Comparison of ENCODE assay signal across 8 cellular contexts in genomic region chr1:217630711-217631591, GRCh38. TPM values are rescaled to one million over a fixed set of nuclear protein-coding genes. Genes with fewer than 3 reads are reported as not detected.
A peak's percentile ranks its signal among the peaks of the same experiment; 100 is the strongest.
DNase-seq lines count a peak whose midpoint lies in the region; ATAC-seq and TF ChIP-seq lines count a peak whose summit lies in the region.

GPATCH2 (minus strand) TSS chr1:217631090; CDS start chr1:217630971, 119 bp downstream.
A gene with protein sequence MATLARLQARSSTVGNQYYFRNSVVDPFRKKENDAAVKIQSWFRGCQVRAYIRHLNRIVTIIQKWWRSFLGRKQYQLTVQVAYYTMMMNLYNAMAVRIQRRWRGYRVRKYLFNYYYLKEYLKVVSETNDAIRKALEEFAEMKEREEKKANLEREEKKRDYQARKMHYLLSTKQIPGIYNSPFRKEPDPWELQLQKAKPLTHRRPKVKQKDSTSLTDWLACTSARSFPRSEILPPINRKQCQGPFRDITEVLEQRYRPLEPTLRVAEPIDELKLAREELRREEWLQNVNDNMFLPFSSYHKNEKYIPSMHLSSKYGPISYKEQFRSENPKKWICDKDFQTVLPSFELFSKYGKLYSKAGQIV (plus strand): TSS chr1:217631344. CDS start chr1:217631379, 35 bp downstream.

- peak within 1 kb of the TSS; percentile 63 for H3K23ac ChIP-seq in IMR-90 (ENCODE audit: low read depth, low read length)

- peak; percentile 36 for TF ChIP-seq CTCF in IMR-90 (conservative IDR thresholded peaks at IDR 0.05; ENCODE audit: low read depth, low read length)

- no peaks in the 10 kb centered on the region; the same call in 1 of the 2 replicates for H3K4me1 ChIP-seq in IMR-90 (ENCODE audit: control insufficient read depth, insufficient read depth, low read length)
- H3K4me1 ChIP-seq in muscle layer of colon (ENCODE audit: insufficient read depth, low read length): peaks cover 17% of the 10 kb centered on the region

- no peak within 1 kb of the TSS for H2AK5ac ChIP-seq in IMR-90 (ENCODE audit: low read depth, low read length)

- CTCF ChIA-PET in IMR-90 (lab: Yijun Ruan, JAX): interaction anchor here (1.1 to 1.5 kb wide), 2 partner anchors 25 to 30 kb away, joined by 3 to 8 read pairs; no protein-coding TSS in a partner anchor

- POLR2A ChIA-PET in IMR-90 (lab: Charles Lee; ENCODE audit: unreplicated experiment): no interaction called here

- H2BK5ac ChIP-seq in IMR-90 (ENCODE audit: low read depth, low read length, poor library complexity, severe bottlenecking): peak within 1 kb of the TSS; percentile 96

- no peaks in the 10 kb centered on the region for H3K27me3 ChIP-seq in IMR-90 (ENCODE audit: control insufficient read depth, insufficient read depth, low read length)
- no peaks in the 10 kb centered on the region for H3K27me3 ChIP-seq in muscle layer of colon (ENCODE audit: control insufficient read depth in 1 of 2, insufficient read depth in 2 of 2, low read length in 2 of 2)

- H3K4me2 ChIP-seq in IMR-90 (ENCODE audit: low read depth, low read length): peak within 1 kb of the TSS; percentile 84

- ATAC-seq in GM21529 (IDR thresholded peaks at IDR 0.05; ENCODE audit: unreplicated experiment) (peak; percentile 98), IMR-90 (ENCODE audit: low read depth) (peak; percentile 95), esophagus mucosa (peak; percentile 93)

- H2BK20ac ChIP-seq in IMR-90 (ENCODE audit: low read depth, low read length): peak within 1 kb of the TSS; percentile 80

- H3K14ac ChIP-seq in IMR-90 (replicated peaks; ENCODE audit: low read depth, low read length): peak within 1 kb of the TSS; percentile 86

- H3K9ac ChIP-seq in IMR-90 (ENCODE audit: low read depth, low read length) (peak within 1 kb of the TSS; percentile 81), muscle layer of colon (ENCODE audit: low read length) (peak within 1 kb of the TSS; percentile 78)

- no peaks in the 10 kb centered on the region for H3K36me3 ChIP-seq in IMR-90 (ENCODE audit: control insufficient read depth, insufficient read depth, low read length)
- H3K36me3 ChIP-seq in muscle layer of colon (ENCODE audit: insufficient read depth, low read length): no peaks in the 10 kb centered on the region

- H3K27ac ChIP-seq in IMR-90 (ENCODE audit: insufficient read depth, low read length) (peak within 1 kb of the TSS; percentile 93), muscle layer of colon (ENCODE audit: low read depth, low read length) (peak within 1 kb of the TSS; percentile 71)

- TF ChIP-seq RAD21 in IMR-90 (IDR thresholded peaks at IDR 0.05; ENCODE audit: low read length): no peak

- H3K9me3 ChIP-seq in IMR-90 (ENCODE audit: control insufficient read depth, insufficient read depth, low read length): no peaks in the 10 kb centered on the region
- no peaks in the 10 kb centered on the region for H3K9me3 ChIP-seq in muscle layer of colon (ENCODE audit: low read length)

- intact Hi-C loops in IMR-90 (cut with micrococcal nuclease): loop anchor here (5.0 to 10.0 kb wide), 2 partner anchors 204 to 356 kb away; no protein-coding TSS in a partner anchor

- H3K56ac ChIP-seq in IMR-90 (ENCODE audit: extremely low read depth, insufficient read depth, low read length): peak within 1 kb of the TSS; percentile 100

- H3K4me3 ChIP-seq in IMR-90 (ENCODE audit: insufficient read depth, low read depth, low read length): peak within 1 kb of the TSS; percentile 86
- peak within 1 kb of the TSS; percentile 59 to 87 for H3K4me3 ChIP-seq in muscle layer of colon (ENCODE audit: low read depth in 1 of 2, low read length in 2 of 2)

- BruUV-seq in IMR-90 (replicated peaks; lab: Mats Ljungman, UMichigan): no TSS peak

- H4K91ac ChIP-seq in IMR-90 (ENCODE audit: insufficient read depth, low read depth, low read length): peak within 1 kb of the TSS; percentile 87

- dilution Hi-C loops in IMR-90 (cut with HindIII; ENCODE audit: low sequenced_read_pairs, unreplicated experiment): no loop called here

- peak; percentile 92 for TF ChIP-seq POLR2A in IMR-90 (IDR thresholded peaks at IDR 0.05; ENCODE audit: low read depth, low read length)

- 0% methylated on average over 10 of the region's 42 CpGs; no CpG with 5 or more reads in 1 of the 2 experiments for WGBS in IMR-90 (ENCODE audit: extremely low coverage in 2 of 2, insufficient read length in 1 of 2), 2 experiments

- peaks cover 0 to 25% of the 10 kb centered on the region in 2 experiments; a peak in 2 of 4 replicates for H3K79me1 ChIP-seq in IMR-90 (ENCODE audit: low read depth in 1 of 2, low read length in 2 of 2)

- no peaks in the 10 kb centered on the region for H3K9me1 ChIP-seq in IMR-90 (ENCODE audit: insufficient read depth, low read length)

- H3K4ac ChIP-seq in IMR-90 (ENCODE audit: low read depth, low read length): peak within 1 kb of the TSS; percentile 84

- H2AFZ ChIP-seq in IMR-90 (replicated peaks; ENCODE audit: low read length, poor library complexity): peak within 1 kb of the TSS; percentile 98

- H4K5ac ChIP-seq in IMR-90 (ENCODE audit: low read depth, low read length): peak within 1 kb of the TSS; percentile 62

- 0 out of 2 replicates have a peak, but pooled peaks cover 3% of the 10 kb centered on the region for H4K20me1 ChIP-seq in IMR-90 (ENCODE audit: insufficient read depth, low read length)

- H2BK15ac ChIP-seq in IMR-90 (ENCODE audit: low read depth, low read length): peak within 1 kb of the TSS; percentile 48; the same call in 1 of the 3 replicates

- H2BK120ac ChIP-seq in IMR-90 (ENCODE audit: low read depth, low read length): peak within 1 kb of the TSS; percentile 98

- peak within 1 kb of the TSS; percentile 97 for H2AK9ac ChIP-seq in IMR-90 (replicated peaks; ENCODE audit: low read depth, low read length, poor library complexity)

- peak within 1 kb of the TSS; percentile 28 to 98 for H4K8ac ChIP-seq in IMR-90 (ENCODE audit: low read depth in 2 of 2, low read length in 2 of 2)

- peak within 1 kb of the TSS; percentile 92 for H3K18ac ChIP-seq in IMR-90 (ENCODE audit: low read depth, low read length)

- DNase-seq in DMS53 (lab: John Stamatoyannopoulos, UW) (peak; percentile 98), IMR-90 (peak; percentile 90), OCI-M2 (lab: John Stamatoyannopoulos, UW; ENCODE audit: unreplicated experiment) (peak; percentile 65)
- DNase-seq in activated T-cell treated with anti-CD3 and anti-CD28 coated beads, Interleukin-2, amount 50 U/mL, for 1 hour: peak; percentile 73
- peak; percentile 31 to 53 for DNase-seq in stimulated activated CD8-positive, alpha-beta memory T cell treated with anti-CD3 and anti-CD28 coated beads, Interleukin-7, amount 100 ng/mL, for 1 hour (ENCODE audit: low read depth in 2 of 2)

- in situ Hi-C loops in IMR-90 (cut with MboI; ENCODE audit: low sequenced_read_pairs): no loop called here

TF ChIP-seq in IMR-90, 13 proteins besides CTCF, POLR2A, EP300 and RAD21:
- TF ChIP-seq MAFK (IDR thresholded peaks at IDR 0.05; ENCODE audit: low read depth, low read length) (no peak; the same call in 1 of the 2 replicates), SMC3 (IDR thresholded peaks at IDR 0.05; ENCODE audit: low read depth, low read length) (no peak), ELK1 (IDR thresholded peaks at IDR 0.05; ENCODE audit: borderline replicate concordance, low read depth, low read length) (no peak), FOS (IDR thresholded peaks at IDR 0.05; ENCODE audit: low read depth, low read length) (no peak), BHLHE40 (IDR thresholded peaks at IDR 0.05; ENCODE audit: low read depth, low read length) (peak; percentile 98), RFX5 (IDR thresholded peaks at IDR 0.05; ENCODE audit: low read depth, low read length) (no peak), CEBPB (IDR thresholded peaks at IDR 0.05; ENCODE audit: low read depth, low read length) (no peak), MXI1 (IDR thresholded peaks at IDR 0.05; ENCODE audit: borderline replicate concordance, low read depth, low read length) (peak; percentile 84), CHD1 (IDR thresholded peaks at IDR 0.05; ENCODE audit: low read depth, low read length) (peak; percentile 98; the same call in 1 of the 2 replicates)
- TF ChIP-seq, protein P1, sequence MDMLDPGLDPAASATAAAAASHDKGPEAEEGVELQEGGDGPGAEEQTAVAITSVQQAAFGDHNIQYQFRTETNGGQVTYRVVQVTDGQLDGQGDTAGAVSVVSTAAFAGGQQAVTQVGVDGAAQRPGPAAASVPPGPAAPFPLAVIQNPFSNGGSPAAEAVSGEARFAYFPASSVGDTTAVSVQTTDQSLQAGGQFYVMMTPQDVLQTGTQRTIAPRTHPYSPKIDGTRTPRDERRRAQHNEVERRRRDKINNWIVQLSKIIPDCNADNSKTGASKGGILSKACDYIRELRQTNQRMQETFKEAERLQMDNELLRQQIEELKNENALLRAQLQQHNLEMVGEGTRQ (IDR thresholded peaks at IDR 0.05; ENCODE audit: low read depth, low read length): no peak

RNA-seq across cellular contexts. Expression of gene GPATCH2, which starts in this region (rescaled TPM):
- total RNA-seq in IMR-90 (2012; rRNA removed) (11.8 and 22.8 TPM in 2 replicates), esophagus mucosa (6.5 TPM)
- polyA plus RNA-seq in IMR-90 (2012; rRNA removed): 4.4 and 4.7 TPM in 2 replicates
- polyA plus RNA-seq in IMR-90 (2012; cell fraction: cytosol; rRNA removed): 0.57 and 1.4 TPM in 2 replicates
- polyA plus RNA-seq in IMR-90 (2012; cell fraction: nucleus; rRNA removed; ENCODE audit: low replicate concordance): 2.1 and 15.3 TPM in 2 replicates

RNA-seq across cellular contexts. Expression of the second gene that starts in this region (rescaled TPM):
- total RNA-seq in IMR-90 (2012; rRNA removed): 0.18 and 0.28 TPM in 2 replicates
- polyA plus RNA-seq in IMR-90 (2012; rRNA removed): 0.03 and 0.20 TPM in 2 replicates
- polyA plus RNA-seq in IMR-90 (2012; cell fraction: cytosol; rRNA removed): not detected in 2 replicates
- 0.13 TPM in 1 of 2 replicates, not detected in the other for polyA plus RNA-seq in IMR-90 (2012; cell fraction: nucleus; rRNA removed; ENCODE audit: low replicate concordance)
- 1.00 TPM for total RNA-seq in esophagus mucosa

Comparison
In these comparisons a context has a peak if more than half of its experiments do, and no peak if none do; other contexts are left out.
1. Peak in every context shown above with its lines: DNase-seq, ATAC-seq, H3K4me3 ChIP-seq and H3K27ac ChIP-seq.
2. DNase-seq: peak in every context shown above with its lines; median percentile 98 in DMS53; 90 in IMR-90; 73 in activated T-cell treated with anti-CD3 and anti-CD28 coated beads, Interleukin-2, amount 50 U/mL, for 1 hour; 65 in OCI-M2; 42 in stimulated activated CD8-positive, alpha-beta memory T cell treated with anti-CD3 and anti-CD28 coated beads, Interleukin-7, amount 100 ng/mL, for 1 hour.